In genomic region chr9:120928720-120929389, GRCh38 we compare ENCODE assay signal across 1 cellular context.
TF ChIP-seq lines count a peak whose summit lies in the region.

No MANE protein-coding gene starts in this region.

TF ChIP-seq in GM12878, 131 proteins besides CTCF, POLR2A, EP300 and RAD21 (continued from another document and continues in another):
- no peak for TF ChIP-seq KLF5 (IDR thresholded peaks at IDR 0.05; ENCODE audit: partially characterized antibody)
- no peak for TF ChIP-seq USF2 (IDR thresholded peaks at IDR 0.05; ENCODE audit: borderline replicate concordance, low read depth, low read length)
- TF ChIP-seq CEBPZ (IDR thresholded peaks at IDR 0.05; ENCODE audit: low read depth, low read length) = no peak
- TF ChIP-seq ZNF24 (IDR thresholded peaks at IDR 0.05) = no peak
- TF ChIP-seq ELK1 (IDR thresholded peaks at IDR 0.05; ENCODE audit: low read depth, low read length) = peak; percentile 55
- TF ChIP-seq HCFC1 (IDR thresholded peaks at IDR 0.05; ENCODE audit: low read length) = 0 out of 2 replicates have a peak, but pooled peaks have one; percentile 6
- no peak for TF ChIP-seq BCL11A (IDR thresholded peaks at IDR 0.05; ENCODE audit: low read depth, low read length)
- TF ChIP-seq EED (IDR thresholded peaks at IDR 0.05; ENCODE audit: low read depth) = no peak; the same call in 1 of the 2 replicates
- TF ChIP-seq TCF7 (IDR thresholded peaks at IDR 0.05; ENCODE audit: borderline replicate concordance) = no peak
- no peak for TF ChIP-seq RELB (IDR thresholded peaks at IDR 0.05; ENCODE audit: low read depth)
- TF ChIP-seq ZBTB40 (IDR thresholded peaks at IDR 0.05; ENCODE audit: borderline replicate concordance) = 0 out of 2 replicates have a peak, but pooled peaks have one; percentile 27
- no peak for TF ChIP-seq ZSCAN29 (IDR thresholded peaks at IDR 0.05)
- TF ChIP-seq BMI1 (IDR thresholded peaks at IDR 0.05; ENCODE audit: borderline replicate concordance) = no peak
- no peak for TF ChIP-seq RCOR1 (conservative IDR thresholded peaks at IDR 0.05; ENCODE audit: low read depth, low read length)
- TF ChIP-seq PML (IDR thresholded peaks at IDR 0.05; ENCODE audit: low read length) = no peak
- 0 out of 2 replicates have a peak, but pooled peaks have one; percentile 48 for TF ChIP-seq MEF2A (IDR thresholded peaks at IDR 0.05; ENCODE audit: insufficient read depth, low read depth, low read length)
- TF ChIP-seq ZBTB33 (IDR thresholded peaks at IDR 0.05) = no peak
- no peak for TF ChIP-seq ASH2L (IDR thresholded peaks at IDR 0.05; ENCODE audit: borderline replicate concordance, low read depth)
- TF ChIP-seq RBBP5 (conservative IDR thresholded peaks at IDR 0.05) = no peak
- no peak for TF ChIP-seq CBX5 (IDR thresholded peaks at IDR 0.05; ENCODE audit: low read depth)
- TF ChIP-seq ETV6 (conservative IDR thresholded peaks at IDR 0.05 in 1 of 2, IDR thresholded peaks at IDR 0.05 in 1 of 2; ENCODE audit: borderline replicate concordance in 1 of 2, low read depth in 1 of 2) = no peak
- TF ChIP-seq REST (IDR thresholded peaks at IDR 0.05; ENCODE audit: low read depth, low read length) = no peak
- TF ChIP-seq PAX8 (IDR thresholded peaks at IDR 0.05) = no peak
- TF ChIP-seq MEF2B (IDR thresholded peaks at IDR 0.05; ENCODE audit: partially characterized antibody, poor library complexity, severe bottlenecking) = no peak
- TF ChIP-seq BCLAF1 (IDR thresholded peaks at IDR 0.05) = no peak
- TF ChIP-seq SRF (IDR thresholded peaks at IDR 0.05; ENCODE audit: low read depth in 2 of 2, low read length in 2 of 2) = 0 out of 4 replicates have a peak, but pooled peaks of 1 of the 2 experiments have one; percentile 15
- TF ChIP-seq MXI1 (IDR thresholded peaks at IDR 0.05; ENCODE audit: low read depth, low read length) = no peak
- TF ChIP-seq ESRRA (IDR thresholded peaks at IDR 0.05; ENCODE audit: low read length) = no peak
- no peak for TF ChIP-seq SIX5 (IDR thresholded peaks at IDR 0.05; ENCODE audit: low read depth, low read length, severe bottlenecking)
- TF ChIP-seq MYC (IDR thresholded peaks at IDR 0.05; ENCODE audit: insufficient read depth, insufficient read length, insufficient replicate concordance, low read length, severe bottlenecking) = no peak
- peak; percentile 5; the same call in 1 of the 2 replicates for TF ChIP-seq SMC3 (IDR thresholded peaks at IDR 0.05; ENCODE audit: borderline replicate concordance, low read length)
- TF ChIP-seq CHD4 (IDR thresholded peaks at IDR 0.05) = no peak
- TF ChIP-seq NR2C2 (IDR thresholded peaks at IDR 0.05; ENCODE audit: borderline replicate concordance, control insufficient read depth, insufficient read length, low read depth) = no peak
